Comparison of ENCODE assay signal across 10 cellular contexts in genomic region chr4:169254546-169254983, GRCh38. TPM values are rescaled to one million over a fixed set of nuclear protein-coding genes. Genes with fewer than 3 reads are reported as not detected.
DNase-seq lines count a peak whose midpoint lies in the region; ATAC-seq, FAIRE-seq and TF ChIP-seq lines count a peak whose summit lies in the region.
"Had no signal": no experiment of that assay in that cellular context is flagged by ENCODE, and none has a peak within 500 bp of the region (broad histone marks: within the 10 kb centered on the region; RNA-seq: fewer than 3 reads in every experiment).

No MANE protein-coding gene starts in this region.

- peak; percentile 74 for FAIRE-seq in keratinocyte (lab: Jason Lieb, UNC)
- FAIRE-seq: A204.1 had no signal

- dilution Hi-C loops in keratinocyte (cut with MboI; ENCODE audit: extremely low pct_ligation_motif_present, low sequenced_read_pairs): no loop called here

- H3K4me1 ChIP-seq in body of pancreas (peaks cover 83% of the 10 kb centered on the region), keratinocyte (ENCODE audit: control insufficient read depth, extremely low read depth, insufficient read depth, low read length) (peaks cover 57% of the 10 kb centered on the region), upper lobe of left lung (peaks cover 53 to 80% (median 77%) of the 10 kb centered on the region in 4 donors)

- peaks cover 93% of the 10 kb centered on the region for H3K79me2 ChIP-seq in keratinocyte (ENCODE audit: control insufficient read depth, insufficient read depth, low read length)

- peak in 1 of 4 donors; percentile 34 for TF ChIP-seq EP300 in upper lobe of left lung (IDR thresholded peaks at IDR 0.05)

- H3K36me3 ChIP-seq in body of pancreas (replicated peaks in 1 of 2; ENCODE audit: insufficient read depth in 1 of 2, low read depth in 2 of 2) (no peaks in the 10 kb centered on the region), keratinocyte (ENCODE audit: control insufficient read depth in 2 of 2, extremely low read depth in 1 of 2, insufficient read depth in 2 of 2, low read length in 2 of 2) (peaks cover 0 to 2% of the 10 kb centered on the region in 2 experiments), upper lobe of left lung (no peaks in the 10 kb centered on the region)

- TF ChIP-seq POLR2A in body of pancreas (IDR thresholded peaks at IDR 0.05) (no peak), upper lobe of left lung (IDR thresholded peaks at IDR 0.05) (no peak)

- H3K9ac ChIP-seq in keratinocyte (ENCODE audit: control insufficient read depth, extremely low read depth, insufficient read depth, low read length): no peak overlapping the region

- H4K20me1 ChIP-seq in keratinocyte (ENCODE audit: control insufficient read depth, extremely low read depth, insufficient read depth, low read length): no peaks in the 10 kb centered on the region

- POLR2A ChIA-PET in GM10248 (lab: Yijun Ruan, JAX): interaction anchor here (0.6 kb wide), 1 partner anchor 9 kb away, joined by 3 read pairs; no protein-coding TSS in a partner anchor

- CTCF ChIA-PET in GM10248 (lab: Yijun Ruan, JAX): interaction anchor here (1.3 to 8.2 kb wide), 4 partner anchors 8 to 17 kb away, joined by 4 to 49 read pairs (median 11); no protein-coding TSS in a partner anchor

- H3K27ac ChIP-seq in body of pancreas (peak overlapping the region in 3 of 4 donors; percentile 29 to 86 (median 80)), keratinocyte (ENCODE audit: control insufficient read depth, insufficient read depth, low read length) (no peak overlapping the region), upper lobe of left lung (peak overlapping the region in 3 of 4 donors; percentile 1 to 46 (median 44))

- H3K4me2 ChIP-seq in keratinocyte (ENCODE audit: control insufficient read depth, extremely low read depth, insufficient read depth, low read depth, low read length): peak overlapping the region; percentile 29

- H3K27me3 ChIP-seq in body of pancreas (no peaks in the 10 kb centered on the region), keratinocyte (ENCODE audit: control insufficient read depth, extremely low read depth, insufficient read depth, low read length) (no peaks in the 10 kb centered on the region), upper lobe of left lung (peaks cover 0 to 1% (median 0%) of the 10 kb centered on the region in 4 donors)

- no peak overlapping the region for H2AFZ ChIP-seq in keratinocyte (ENCODE audit: control insufficient read depth, low read length)

- DNase-seq in DMS79 treated with DMSO at 0.1 percent for 48 hours (lab: John Stamatoyannopoulos, UW) (peak; percentile 25), DMS79 (lab: John Stamatoyannopoulos, UW) (no peak), body of pancreas (peak in 3 of 4 donors; percentile 26 to 38 (median 32)), keratinocyte (ENCODE audit: low read depth, low spot score) (no peak), upper lobe of left lung (peak in 1 of 2 donors; percentile 40), GM10248 (ENCODE audit: extremely low spot score) (no peak)
- DNase-seq: activated CD4-positive, alpha-beta T cell treated with anti-CD3 and anti-CD28 coated beads, Interleukin-2, amount 10 ng/mL, durations not matched to agents 24 days and 14 days had no signal

- ATAC-seq in body of pancreas (peak; percentile 24), upper lobe of left lung (ENCODE audit: low FRiP score in 2 of 2) (peak; percentile 59 to 68), GM19328 (IDR thresholded peaks at IDR 0.05; ENCODE audit: unreplicated experiment) (no peak), GM18907 (IDR thresholded peaks at IDR 0.05; ENCODE audit: unreplicated experiment) (no peak)

- no peaks in the 10 kb centered on the region for H3K9me1 ChIP-seq in keratinocyte (ENCODE audit: control insufficient read depth, extremely low read depth, insufficient read depth, low read length)

- no peak overlapping the region for H3K4me3 ChIP-seq in body of pancreas
- H3K4me3 ChIP-seq in keratinocyte (ENCODE audit: control insufficient read depth in 2 of 3, extremely low read depth in 1 of 3, insufficient read depth in 2 of 3, low read depth in 1 of 3, low read length in 3 of 3): no peak overlapping the region
- H3K4me3 ChIP-seq in upper lobe of left lung: no peak overlapping the region

- WGBS in body of pancreas, 2 donors: 20 to 22% methylated on average over 5 of the region's 5 CpGs
- 27 to 31% methylated on average over 5 of the region's 5 CpGs for WGBS in upper lobe of left lung, 2 donors

- no peaks in the 10 kb centered on the region for H3K9me3 ChIP-seq in body of pancreas
- no peaks in the 10 kb centered on the region for H3K9me3 ChIP-seq in keratinocyte (ENCODE audit: control insufficient read depth, low read depth, low read length)
- no peaks in the 10 kb centered on the region for H3K9me3 ChIP-seq in upper lobe of left lung

- TF ChIP-seq CTCF in body of pancreas (IDR thresholded peaks at IDR 0.05): no peak
- TF ChIP-seq CTCF in keratinocyte (optimal IDR thresholded peaks at IDR 0.05 in 1 of 3, IDR thresholded peaks at IDR 0.05 in 1 of 3, conservative IDR thresholded peaks at IDR 0.05 in 1 of 3; ENCODE audit: extremely low read depth in 1 of 3, insufficient read depth in 2 of 3, low read length in 3 of 3): no peak
- TF ChIP-seq CTCF in upper lobe of left lung (IDR thresholded peaks at IDR 0.05): no peak
- no peak for TF ChIP-seq CTCF in GM10248 (IDR thresholded peaks at IDR 0.05; ENCODE audit: control extremely low read depth, extremely low read depth, low read depth, missing control alignments)

- intact Hi-C loops in body of pancreas (cut with DNase I): no loop called here

RNA-seq across cellular contexts. Expression of gene SH3RF1, which starts 16.2 kb away (rescaled TPM):
- total RNA-seq in body of pancreas: 10 to 100 TPM; 17.1 to 17.4 TPM
- polyA plus RNA-seq in keratinocyte: 4.6 to 16.8 TPM (median 9.5 TPM) in 3 replicates
- 9.4 TPM for polyA plus RNA-seq in keratinocyte (2011; ENCODE audit: low read depth)
- 8.1 and 8.5 TPM in 2 replicates for polyA plus RNA-seq in keratinocyte (2011; cell fraction: cytosol; rRNA removed)
- polyA plus RNA-seq in keratinocyte (2011; cell fraction: nucleus; rRNA removed): 13.6 and 13.7 TPM in 2 replicates
- 6.4 and 14.3 TPM in 2 replicates for polyA plus RNA-seq in keratinocyte (2012; ENCODE audit: low replicate concordance)
- polyA minus RNA-seq in keratinocyte: 38.4 to 53.9 TPM (median 51.6 TPM) in 3 replicates
- polyA minus RNA-seq in keratinocyte (2011; cell fraction: cytosol; rRNA and poly(A)+ RNA removed): 13.0 TPM
- polyA minus RNA-seq in keratinocyte (2011; cell fraction: nucleus; rRNA and poly(A)+ RNA removed): 28.0 and 48.9 TPM in 2 replicates
- total RNA-seq in upper lobe of left lung: 10 to 100 TPM; 27.1 to 38.7 (median 34.3) TPM

Comparison
In these comparisons a context has a peak if more than half of its experiments do, and no peak if none do; other contexts are left out.
1. DNase-seq: peak in DMS79 treated with DMSO at 0.1 percent for 48 hours (single experiment) and body of pancreas (3 of 4); none in DMS79 (single experiment), keratinocyte (single experiment) and GM10248 (single experiment).
2. ATAC-seq: peak in body of pancreas (single experiment) and upper lobe of left lung (2 of 2); none in GM19328 (single experiment) and GM18907 (single experiment).